Comparison of ENCODE assay signal across 15 cellular contexts in the genomic region with DNA sequence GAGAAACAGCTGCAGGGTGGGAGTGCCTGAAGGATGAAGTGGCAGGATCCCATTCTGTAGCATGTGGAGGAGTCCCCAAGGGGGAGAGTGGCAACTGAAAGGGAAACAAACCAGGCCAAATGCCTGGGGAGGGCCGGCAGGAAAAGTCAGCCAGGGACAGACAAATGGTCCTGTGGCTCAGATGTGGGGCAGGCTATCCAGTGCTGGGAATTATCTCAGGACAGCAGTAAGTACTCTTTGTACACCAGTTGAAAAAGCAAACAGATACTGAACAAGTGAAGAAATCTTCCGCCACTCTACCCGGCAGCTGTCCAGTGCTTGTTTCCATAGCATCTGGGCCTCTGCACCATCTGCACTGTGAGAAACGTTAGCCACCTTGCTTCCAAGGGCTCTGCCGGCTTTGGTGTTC.
DNase-seq lines count a peak whose midpoint lies in the region; ATAC-seq, FAIRE-seq and TF ChIP-seq lines count a peak whose summit lies in the region.
"Had no signal": no experiment of that assay in that cellular context is flagged by ENCODE, and none has a peak within 500 bp of the region (broad histone marks: within the 10 kb centered on the region; RNA-seq: fewer than 3 reads in every experiment).

No MANE protein-coding gene starts in this region.

- no peaks in the 10 kb centered on the region for H3K36me3 Mint-ChIP-seq in T-helper 2 cell treated with Interferon-gamma antibody and Interleukin-4, amounts not matched to agents 5 μg/mL and 100 μg/mL, for 36 hours (ENCODE audit: low read depth)
- H3K36me3 Mint-ChIP-seq: activated naive CD4-positive, alpha-beta T cell treated with anti-CD3 and anti-CD28 coated beads, Interleukin-2, amount 50 U/mL, for 24 hours had no signal

- peaks cover 2% of the 10 kb centered on the region for H3K27me3 Mint-ChIP-seq in T-helper 2 cell treated with Interferon-gamma antibody and Interleukin-4, amounts not matched to agents 5 μg/mL and 100 μg/mL, for 36 hours (ENCODE audit: low read depth)
- H3K27me3 Mint-ChIP-seq: activated naive CD4-positive, alpha-beta T cell treated with anti-CD3 and anti-CD28 coated beads, Interleukin-2, amount 50 U/mL, for 24 hours had no signal

- ATAC-seq in Right ventricle myocardium inferior = peak; percentile 83
- ATAC-seq in GM18907 (IDR thresholded peaks at IDR 0.05; ENCODE audit: unreplicated experiment) = no peak
- ATAC-seq in HG03025 (IDR thresholded peaks at IDR 0.05; ENCODE audit: low FRiP score, unreplicated experiment) = no peak
- ATAC-seq: activated CD4-positive, CD25-positive, alpha-beta regulatory T cell treated with anti-CD3 and anti-CD28 coated beads, Interleukin-2, amount 50 U/mL, for 24 hours had no signal

- peaks cover 4% of the 10 kb centered on the region for H3K4me1 Mint-ChIP-seq in T-helper 2 cell treated with Interferon-gamma antibody and Interleukin-4, amounts not matched to agents 5 μg/mL and 100 μg/mL, for 36 hours (ENCODE audit: low read depth)

- H3K4me3 ChIP-seq in right atrium auricular region = no peak overlapping the region
- H3K4me3 ChIP-seq: upper lobe of left lung had no signal

- H3K4me1 ChIP-seq in right atrium auricular region = no peaks in the 10 kb centered on the region
- H3K4me1 ChIP-seq: upper lobe of left lung had no signal

- peak; percentile 15 for FAIRE-seq in endometrium (lab: Jason Lieb, UNC)

- H3K36me3 ChIP-seq in right atrium auricular region = no peaks in the 10 kb centered on the region
- H3K36me3 ChIP-seq: upper lobe of left lung had no signal

- H3K9me3 ChIP-seq in right atrium auricular region = no peaks in the 10 kb centered on the region
- H3K9me3 ChIP-seq: upper lobe of left lung had no signal

- no peak for TF ChIP-seq CTCF in right atrium auricular region (IDR thresholded peaks at IDR 0.05)

- no peaks in the 10 kb centered on the region for H3K9me3 Mint-ChIP-seq in T-helper 2 cell treated with Interferon-gamma antibody and Interleukin-4, amounts not matched to agents 5 μg/mL and 100 μg/mL, for 36 hours
- H3K9me3 Mint-ChIP-seq: activated naive CD4-positive, alpha-beta T cell treated with anti-CD3 and anti-CD28 coated beads, Interleukin-2, amount 50 U/mL, for 24 hours; central memory CD8-positive, alpha-beta T cell had no signal

- DNase-seq in Right ventricle myocardium inferior (ENCODE audit: missing footprints) (no peak), right atrium auricular region (ENCODE audit: low spot score) (no peak), myocyte (ENCODE audit: low read depth) (peak; percentile 3)
- no peak for DNase-seq in T-helper 2 cell treated with Interferon-gamma antibody and Interleukin-4, amounts not matched to agents 5 μg/mL and 100 μg/mL, for 36 hours (ENCODE audit: low spot score)
- no peak for DNase-seq in stimulated activated naive CD4-positive, alpha-beta T cell (lab: John Stamatoyannopoulos, UW)
- DNase-seq: ACHN; activated CD8-positive, alpha-beta memory T cell treated with anti-CD3 and anti-CD28 coated beads, Interleukin-2, amount 50 U/mL, for 4 hours; stimulated activated CD8-positive, alpha-beta memory T cell treated with anti-CD3 and anti-CD28 coated beads, Interleukin-4, amount 100 ng/mL, for 48 hours; upper lobe of left lung had no signal

- intact Hi-C loops in Right ventricle myocardium inferior (cut with DNase I) = no loop called here

- H3K27me3 ChIP-seq in right atrium auricular region = no peaks in the 10 kb centered on the region
- H3K27me3 ChIP-seq: upper lobe of left lung had no signal

- H3K27ac Mint-ChIP-seq in T-helper 2 cell treated with Interferon-gamma antibody and Interleukin-4, amounts not matched to agents 5 μg/mL and 100 μg/mL, for 36 hours = no peak overlapping the region
- H3K27ac Mint-ChIP-seq: activated naive CD4-positive, alpha-beta T cell treated with anti-CD3 and anti-CD28 coated beads, Interleukin-2, amount 50 U/mL, for 24 hours had no signal

- no peak overlapping the region for H3K4me3 Mint-ChIP-seq in T-helper 2 cell treated with Interferon-gamma antibody and Interleukin-4, amounts not matched to agents 5 μg/mL and 100 μg/mL, for 36 hours
- H3K4me3 Mint-ChIP-seq: activated naive CD4-positive, alpha-beta T cell treated with anti-CD3 and anti-CD28 coated beads, Interleukin-2, amount 50 U/mL, for 24 hours; central memory CD8-positive, alpha-beta T cell had no signal

- no peak overlapping the region for H3K27ac ChIP-seq in right atrium auricular region
- H3K27ac ChIP-seq: upper lobe of left lung had no signal
